In the genomic region with DNA sequence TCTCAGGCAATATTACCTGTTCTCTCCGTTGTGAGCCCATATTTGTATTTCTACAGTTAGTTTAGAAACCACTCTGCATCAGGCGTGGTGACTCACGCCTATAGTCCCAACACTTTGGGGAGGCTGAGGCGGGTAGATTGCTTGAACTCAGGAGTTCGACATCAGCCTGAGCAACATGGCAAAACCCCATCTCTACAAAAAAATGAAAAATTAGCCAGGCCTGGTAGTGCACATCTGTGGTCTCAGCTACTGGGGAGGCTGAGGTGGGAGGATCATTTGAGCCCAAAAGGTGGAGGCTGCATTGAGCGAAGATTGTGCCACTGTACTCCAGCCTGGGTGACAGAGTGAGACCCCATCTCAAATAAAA, we compare ENCODE assay signal across 1 cellular context.
TF ChIP-seq lines count a peak whose summit lies in the region.

No MANE protein-coding gene starts in this region.

TF ChIP-seq in HepG2, 621 proteins besides CTCF, POLR2A, EP300 and RAD21:
- TF ChIP-seq, protein P1, sequence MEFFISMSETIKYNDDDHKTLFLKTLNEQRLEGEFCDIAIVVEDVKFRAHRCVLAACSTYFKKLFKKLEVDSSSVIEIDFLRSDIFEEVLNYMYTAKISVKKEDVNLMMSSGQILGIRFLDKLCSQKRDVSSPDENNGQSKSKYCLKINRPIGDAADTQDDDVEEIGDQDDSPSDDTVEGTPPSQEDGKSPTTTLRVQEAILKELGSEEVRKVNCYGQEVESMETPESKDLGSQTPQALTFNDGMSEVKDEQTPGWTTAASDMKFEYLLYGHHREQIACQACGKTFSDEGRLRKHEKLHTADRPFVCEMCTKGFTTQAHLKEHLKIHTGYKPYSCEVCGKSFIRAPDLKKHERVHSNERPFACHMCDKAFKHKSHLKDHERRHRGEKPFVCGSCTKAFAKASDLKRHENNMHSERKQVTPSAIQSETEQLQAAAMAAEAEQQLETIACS (CRISPR knock-in tag; IDR thresholded peaks at IDR 0.05), result no peak
- TF ChIP-seq, protein P2, sequence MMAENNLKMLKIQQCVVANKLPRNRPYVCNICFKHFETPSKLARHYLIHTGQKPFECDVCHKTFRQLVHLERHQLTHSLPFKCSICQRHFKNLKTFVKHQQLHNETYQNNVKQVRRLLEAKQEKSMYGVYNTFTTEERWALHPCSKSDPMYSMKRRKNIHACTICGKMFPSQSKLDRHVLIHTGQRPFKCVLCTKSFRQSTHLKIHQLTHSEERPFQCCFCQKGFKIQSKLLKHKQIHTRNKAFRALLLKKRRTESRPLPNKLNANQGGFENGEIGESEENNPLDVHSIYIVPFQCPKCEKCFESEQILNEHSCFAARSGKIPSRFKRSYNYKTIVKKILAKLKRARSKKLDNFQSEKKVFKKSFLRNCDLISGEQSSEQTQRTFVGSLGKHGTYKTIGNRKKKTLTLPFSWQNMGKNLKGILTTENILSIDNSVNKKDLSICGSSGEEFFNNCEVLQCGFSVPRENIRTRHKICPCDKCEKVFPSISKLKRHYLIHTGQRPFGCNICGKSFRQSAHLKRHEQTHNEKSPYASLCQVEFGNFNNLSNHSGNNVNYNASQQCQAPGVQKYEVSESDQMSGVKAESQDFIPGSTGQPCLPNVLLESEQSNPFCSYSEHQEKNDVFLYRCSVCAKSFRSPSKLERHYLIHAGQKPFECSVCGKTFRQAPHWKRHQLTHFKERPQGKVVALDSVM (CRISPR knock-in tag; IDR thresholded peaks at IDR 0.05), result peak; percentile 52; the same call in 1 of the 2 replicates
